In genomic region chr5:72539038-72539437, GRCh38 we compare ENCODE assay signal across 15 cellular contexts. TPM values are rescaled to one million over a fixed set of nuclear protein-coding genes. Genes with fewer than 3 reads are reported as not detected.
A peak's percentile ranks its signal among the peaks of the same experiment; 100 is the strongest.
DNase-seq lines count a peak whose midpoint lies in the region; ATAC-seq, FAIRE-seq and TF ChIP-seq lines count a peak whose summit lies in the region.
"Had no signal": no experiment of that assay in that cellular context is flagged by ENCODE, and none has a peak within 500 bp of the region (broad histone marks: within the 10 kb centered on the region; RNA-seq: fewer than 3 reads in every experiment).

No MANE protein-coding gene starts in this region.

- POLR2A ChIA-PET in A549 (lab: Yijun Ruan, JAX) = no interaction called here

- intact Hi-C loops in left colon (cut with DNase I, micrococcal nuclease) = no loop called here

- H3K27ac ChIP-seq in A549 = no peak overlapping the region
- H3K27ac ChIP-seq: 22Rv1, BLaER1 had no signal

- CTCF ChIA-PET in A549 (lab: Yijun Ruan, JAX) = no interaction called here

- TF ChIP-seq POLR2A in A549 (IDR thresholded peaks at IDR 0.05; ENCODE audit: low read length) (no peak), GM12891 (IDR thresholded peaks at IDR 0.05; ENCODE audit: low read depth, low read length) (no peak), GM18505 (IDR thresholded peaks at IDR 0.05; ENCODE audit: borderline replicate concordance, extremely low read depth, insufficient read depth, insufficient read length) (no peak)

- TF ChIP-seq RAD21 in A549 (conservative IDR thresholded peaks at IDR 0.05 in 1 of 2, IDR thresholded peaks at IDR 0.05 in 1 of 2) = no peak

- no peak for FAIRE-seq in A549 (lab: Jason Lieb, UNC)
- FAIRE-seq in GM12891 (lab: Jason Lieb, UNC) = peak; percentile 20
- FAIRE-seq: K562 had no signal

- H3K4me1 ChIP-seq in A549 = peaks cover 10% of the 10 kb centered on the region; the same call in 2 of the 3 replicates

- TF ChIP-seq EP300 in A549 (IDR thresholded peaks at IDR 0.05) = no peak

- ATAC-seq in A549 (no peak), left colon (peak; percentile 46), GM18505 (IDR thresholded peaks at IDR 0.05; ENCODE audit: unreplicated experiment) (no peak)
- ATAC-seq: GM23338, K562 had no signal

- H3K9me3 ChIP-seq in A549 = no peaks in the 10 kb centered on the region

- peak overlapping the region; percentile 24; the same call in 2 of the 3 replicates for H3K4me2 ChIP-seq in A549
- H3K4me2 ChIP-seq: GM23338 had no signal

- 0% methylated on average over 1 of the region's 1 CpG for WGBS in A549 (ENCODE audit: missing lambda C conversion rate)

- no peak for TF ChIP-seq CTCF in A549 (IDR thresholded peaks at IDR 0.05)

- H3K4me3 ChIP-seq in A549 = no peak overlapping the region
- H3K4me3 ChIP-seq: BLaER1, GM23338, K562 had no signal

- DNase-seq in DMS153 treated with DMSO at 0.1 percent for 48 hours (lab: John Stamatoyannopoulos, UW; ENCODE audit: unreplicated experiment) = peak; percentile 0
- no peak for DNase-seq in DMS153 (lab: John Stamatoyannopoulos, UW)
- no peak for DNase-seq in A549 (ENCODE audit: low read depth in 1 of 2, low spot score in 1 of 2)
- no peak for DNase-seq in GM12891 (ENCODE audit: insufficient read length, low spot score)
- DNase-seq in left colon = no peak
- no peak for DNase-seq in NCI-H146 treated with DMSO at 0.1 percent for 48 hours (lab: John Stamatoyannopoulos, UW; ENCODE audit: unreplicated experiment)
- no peak for DNase-seq in stimulated activated CD4-positive, alpha-beta T cell treated with anti-CD3 and anti-CD28 coated beads, Interleukin-4, amount 100 ng/mL, for 1 hour
- DNase-seq: AML-193, H7 had no signal

TF ChIP-seq in A549, 52 proteins besides CTCF, POLR2A, EP300 and RAD21:
- TF ChIP-seq ZNF302 (CRISPR knock-in tag; IDR thresholded peaks at IDR 0.05) = no peak
- TF ChIP-seq HMGXB4 (CRISPR knock-in tag; IDR thresholded peaks at IDR 0.05; ENCODE audit: borderline replicate concordance) = no peak
- no peak for TF ChIP-seq GATA3 (IDR thresholded peaks at IDR 0.05; ENCODE audit: borderline replicate concordance)
- no peak for TF ChIP-seq JUN (IDR thresholded peaks at IDR 0.05)
- no peak for TF ChIP-seq BHLHE40 (IDR thresholded peaks at IDR 0.05; ENCODE audit: low read depth, low read length)
- no peak for TF ChIP-seq CBX8 (IDR thresholded peaks at IDR 0.05)
- no peak for TF ChIP-seq HOXA7 (CRISPR knock-in tag; IDR thresholded peaks at IDR 0.05)
TF ChIP-seq in A549: peak in this region for 0.

TF ChIP-seq in GM12891, 5 proteins besides CTCF, POLR2A, EP300 and RAD21:
- no peak for TF ChIP-seq POU2F2 (IDR thresholded peaks at IDR 0.05; ENCODE audit: low read depth, low read length)
- TF ChIP-seq POLR2AphosphoS5 (IDR thresholded peaks at IDR 0.05; ENCODE audit: low read depth, low read length) = no peak
- no peak for TF ChIP-seq TAF1 (IDR thresholded peaks at IDR 0.05; ENCODE audit: low read depth, low read length)
- no peak for TF ChIP-seq PAX5 (IDR thresholded peaks at IDR 0.05; ENCODE audit: insufficient read depth, low read length, severe bottlenecking)
- TF ChIP-seq SPI1 (IDR thresholded peaks at IDR 0.05; ENCODE audit: low read depth, low read length) = no peak
TF ChIP-seq in GM12891: peak in this region for 0.

RNA-seq across cellular contexts. Expression of gene ZNF366, which starts 31.8 kb away (rescaled TPM):
- polyA plus RNA-seq in A549 (2011; rRNA removed) = not detected in 2 replicates
- polyA plus RNA-seq in A549 (2012; cell fraction: cytosol; rRNA removed) = not detected in 2 replicates
- polyA plus RNA-seq in A549 (2012; cell fraction: nucleus; rRNA removed) = not detected in 2 replicates
- not detected in 3 replicates for polyA plus RNA-seq in A549 (2017; fragmentation: RNase III; extraction: RNeasy Plus Mini Kit Qiagen cat#74134 plus additional on column Dnase treatment)
- not detected in 2 replicates for polyA minus RNA-seq in A549 (2011; rRNA and poly(A)+ RNA removed)
- polyA plus RNA-seq in GM12891 (2012; ENCODE audit: low read depth, missing spikeins) = 0.22 TPM
- total RNA-seq in left colon = 1 to 10 TPM in 1 of 2 donors, under 1 TPM in 1; 0.92 to 1.0 TPM
- total RNA-seq: Daoy, GM23338, H7, K562 had no signal
- polyA plus RNA-seq: GM23338, K562 had no signal
